ENCODE assay signal across 8 cellular contexts in genomic region chr16:68328151-68328859, GRCh38. TPM values are rescaled to one million over a fixed set of nuclear protein-coding genes. Genes with fewer than 3 reads are reported as not detected.
DNase-seq lines count a peak whose midpoint lies in the region; ATAC-seq, FAIRE-seq and TF ChIP-seq lines count a peak whose summit lies in the region.

No MANE protein-coding gene starts in this region.

- CTCF ChIA-PET in OCI-LY7 (lab: Charles Lee; ENCODE audit: unreplicated experiment) = interaction anchor here (1.2 to 3.5 kb wide), 3 partner anchors 64 to 71 kb away, joined by 4 to 17 read pairs (median 8); partner anchors contain the start of gene SLC7A6

- no peaks in the 10 kb centered on the region for H3K27me3 Mint-ChIP-seq in naive B cell

- no peak for TF ChIP-seq POLR2A in erythroblast (IDR thresholded peaks at IDR 0.05; ENCODE audit: low read length)

- intact Hi-C loops in OCI-LY7 (cut with micrococcal nuclease; ENCODE audit: unreplicated experiment) = loop anchor here (1.0 kb wide), 4 partner anchors 17 to 88 kb away; partner anchors contain the start of gene PRMT7

- TF ChIP-seq CTCF in BE2C (IDR thresholded peaks at IDR 0.05; ENCODE audit: low read depth, low read length) (peak; percentile 97), OCI-LY7 (conservative IDR thresholded peaks at IDR 0.05; ENCODE audit: low read length) (peak; percentile 96)

- no peaks in the 10 kb centered on the region for H4K20me1 ChIP-seq in OCI-LY7 (ENCODE audit: insufficient read depth, low read length)

- no peak overlapping the region for H3K4me3 ChIP-seq in BE2C (ENCODE audit: low read depth, low read length)
- no peak overlapping the region for H3K4me3 ChIP-seq in Jurkat, Clone E6-1 (ENCODE audit: low read length)
- H3K4me3 ChIP-seq in OCI-LY7 (ENCODE audit: low read depth, low read length, poor library complexity, severe bottlenecking) = no peak overlapping the region

- peak; percentile 88 for ATAC-seq in naive B cell (ENCODE audit: low read depth in 2 of 2)

- POLR2A ChIA-PET in OCI-LY7 (lab: Charles Lee) = interaction anchor here (0.8 to 2.2 kb wide), 8 partner anchors 17 to 83 kb away, joined by 3 to 9 read pairs (median 4); partner anchors contain the start of genes PLA2G15, PRMT7, SLC7A6 and SLC7A6OS

- H3K4me1 ChIP-seq in BE2C (peaks cover 6% of the 10 kb centered on the region), OCI-LY7 (ENCODE audit: insufficient read depth, low read length, poor library complexity, severe bottlenecking) (peaks cover 28% of the 10 kb centered on the region)

- H3K4me2 ChIP-seq in OCI-LY7 (ENCODE audit: low read length) = no peak overlapping the region

- peak; percentile 82 for DNase-seq in BE2C
- DNase-seq in GM19239 (ENCODE audit: insufficient read length, low spot score) = peak; percentile 82
- peak; percentile 86 for DNase-seq in Jurkat, Clone E6-1 (ENCODE audit: low read depth, low spot score)
- DNase-seq in OCI-LY7 (ENCODE audit: low spot score) = peak; percentile 91
- peak; percentile 74 for DNase-seq in activated T-cell treated with anti-CD3 and anti-CD28 coated beads for 4 hours
- peak; percentile 83 to 90 for DNase-seq in erythroblast (lab: John Stamatoyannopoulos, UW)
- peak; percentile 70 for DNase-seq in naive B cell
- DNase-seq in stimulated activated CD8-positive, alpha-beta memory T cell treated with anti-CD3 and anti-CD28 coated beads, Interleukin-7, amount 100 ng/mL, for 48 hours (ENCODE audit: extremely low read depth in 1 of 2, low read depth in 1 of 2) = peak; percentile 30 to 57

- no TSS peak for BruUV-seq in OCI-LY7 (replicated peaks; lab: Mats Ljungman, UMichigan)

- no peak overlapping the region for H3K4me3 Mint-ChIP-seq in naive B cell

- no peak overlapping the region for H3K27ac ChIP-seq in OCI-LY7 (ENCODE audit: low read depth, low read length, poor library complexity, severe bottlenecking)

- no peaks in the 10 kb centered on the region for H3K36me3 Mint-ChIP-seq in naive B cell

- no peak overlapping the region for H2AFZ ChIP-seq in OCI-LY7 (ENCODE audit: low read length)

- H3K4me1 Mint-ChIP-seq in naive B cell = peaks cover 14 to 24% (median 22%) of the 10 kb centered on the region in 3 donors

- H3K9me3 Mint-ChIP-seq in naive B cell = no peaks in the 10 kb centered on the region

- peak; percentile 94 for FAIRE-seq in GM19239 (lab: Jason Lieb, UNC)

- H3K9me3 ChIP-seq in BE2C = no peaks in the 10 kb centered on the region
- H3K9me3 ChIP-seq in OCI-LY7 (ENCODE audit: low read length) = no peaks in the 10 kb centered on the region

- H3K27me3 ChIP-seq in BE2C = no peaks in the 10 kb centered on the region

- H3K36me3 ChIP-seq in BE2C (peaks cover 16% of the 10 kb centered on the region), OCI-LY7 (ENCODE audit: insufficient read depth, low read length) (peaks cover 74% of the 10 kb centered on the region)

- H3K79me2 ChIP-seq in OCI-LY7 (ENCODE audit: insufficient read depth, low read depth, low read length) = no peaks in the 10 kb centered on the region

- H3K9me2 ChIP-seq in OCI-LY7 (ENCODE audit: insufficient read depth, low read length) = no peaks in the 10 kb centered on the region

- H3K27ac Mint-ChIP-seq in naive B cell = peak overlapping the region in 2 of 6 donors; percentile 54 to 60

RNA-seq across cellular contexts. Expression of gene PRMT7, which starts 17.5 kb away (rescaled TPM):
- 67.4 TPM for polyA plus RNA-seq in BE2C (2012; ENCODE audit: insufficient read depth, insufficient read length, low read depth)
- polyA plus RNA-seq in Jurkat, Clone E6-1 (2012; ENCODE audit: insufficient read depth, insufficient read length) = 76.6 TPM
- 75.3 and 85.1 TPM in 2 replicates for total RNA-seq in OCI-LY7 (2014; rRNA removed; shearing (Covaris generic))
- total RNA-seq in OCI-LY7 (2022) = 80.4 and 85.5 TPM in 2 replicates
- polyA plus RNA-seq in naive B cell (ENCODE audit: low read depth in 6 of 6) = 10 to 100 TPM; 14.8 to 34.8 (median 23.1) TPM

RNA-seq across cellular contexts. Expression of gene SLC7A6OS, which starts 17.6 kb away (rescaled TPM):
- polyA plus RNA-seq in BE2C (2012; ENCODE audit: insufficient read depth, insufficient read length, low read depth) = 23.0 TPM
- 16.5 TPM for polyA plus RNA-seq in Jurkat, Clone E6-1 (2012; ENCODE audit: insufficient read depth, insufficient read length)
- 28.6 and 35.2 TPM in 2 replicates for total RNA-seq in OCI-LY7 (2014; rRNA removed; shearing (Covaris generic))
- 33.4 and 35.8 TPM in 2 replicates for total RNA-seq in OCI-LY7 (2022)
- 10 to 100 TPM; 14.0 to 26.1 (median 17.7) TPM for polyA plus RNA-seq in naive B cell (ENCODE audit: low read depth in 6 of 6)
